ENCODE assay signal across 9 cellular contexts in genomic region chr12:5200276-5201087, GRCh38.
DNase-seq lines count a peak whose midpoint lies in the region; ATAC-seq lines count a peak whose summit lies in the region.
"Had no signal": no experiment of that assay in that cellular context is flagged by ENCODE, and none has a peak within 500 bp of the region (broad histone marks: within the 10 kb centered on the region; RNA-seq: fewer than 3 reads in every experiment).

No MANE protein-coding gene starts in this region.

- peak; percentile 71 to 78 for ATAC-seq in left cardiac atrium
- no peak for ATAC-seq in HG03342 (IDR thresholded peaks at IDR 0.05; ENCODE audit: unreplicated experiment)
- ATAC-seq in HG03432 (IDR thresholded peaks at IDR 0.05; ENCODE audit: unreplicated experiment) = no peak
- ATAC-seq: T-cell had no signal

- DNase-seq in EH (ENCODE audit: low read depth) (peak; percentile 28), KBM-7 (peak; percentile 50), SW480 (ENCODE audit: low spot score) (peak; percentile 57), left cardiac atrium (peak; percentile 53), posterior vena cava (ENCODE audit: low spot score) (no peak)
- peak; percentile 6 for DNase-seq in stimulated activated CD4-positive, alpha-beta T cell treated with anti-CD3 and anti-CD28 coated beads, Interleukin-4, amount 100 ng/mL, for 24 hours

- intact Hi-C loops in left cardiac atrium (cut with DNase I) = loop anchor here (2.0 to 5.0 kb wide), 2 partner anchors 242 kb away; no protein-coding TSS in a partner anchor
- intact Hi-C loops in posterior vena cava (cut with DNase I) = loop anchor here in 1 of 2 donors (5.0 kb wide), 1 partner anchor 237 kb away; no protein-coding TSS in a partner anchor

- in situ Hi-C loops in KBM-7 (cut with MboI; ENCODE audit: low pct_unique_long_range_greater_than_20kb, low sequenced_read_pairs) = no loop called here

Comparison
In these comparisons a context has a peak if more than half of its experiments do, and no peak if none do; other contexts are left out.
1. ATAC-seq: peak in left cardiac atrium (2 of 2); none in HG03342 (single experiment) and HG03432 (single experiment).